In genomic region chr2:136056077-136056688, GRCh38 we compare ENCODE assay signal across 13 cellular contexts.
DNase-seq lines count a peak whose midpoint lies in the region; ATAC-seq and TF ChIP-seq lines count a peak whose summit lies in the region.
"Had no signal": no experiment of that assay in that cellular context is flagged by ENCODE, and none has a peak within 500 bp of the region (broad histone marks: within the 10 kb centered on the region; RNA-seq: fewer than 3 reads in every experiment).

No MANE protein-coding gene starts in this region.

- no peak for DNase-seq in CD4-positive, alpha-beta memory T cell
- DNase-seq in activated CD4-positive, alpha-beta T cell treated with anti-CD3 and anti-CD28 coated beads, Interleukin-2, amount 10 ng/mL, durations not matched to agents 7 days and 5 days, result no peak
- DNase-seq in lower lobe of right lung (no peak), Ammon's horn (ENCODE audit: low spot score) (no peak), A172 (ENCODE audit: low spot score) (no peak), hepatocyte (ENCODE audit: low spot score) (no peak)
- DNase-seq: dermis blood vessel endothelial cell, NCI-H1436 treated with DMSO at 0.1 percent for 48 hours, SIG-M5, thyroid gland had no signal

- no peaks in the 10 kb centered on the region for H3K79me2 ChIP-seq in hepatocyte

- TF ChIP-seq CTCF in lower lobe of right lung (IDR thresholded peaks at IDR 0.05), result no peak
- no peak for TF ChIP-seq CTCF in hepatocyte (IDR thresholded peaks at IDR 0.05; ENCODE audit: poor library complexity)

- no peak overlapping the region for H2AFZ ChIP-seq in hepatocyte

- intact Hi-C loops in CD4-positive, alpha-beta memory T cell (cut with micrococcal nuclease), result loop anchor here (2.0 kb wide), 2 partner anchors 61 to 71 kb away; partner anchors contain the start of gene DARS1
- intact Hi-C loops in lower lobe of right lung (cut with DNase I), result no loop called here

- no peaks in the 10 kb centered on the region for H3K36me3 Mint-ChIP-seq in CD4-positive, alpha-beta memory T cell
- peaks cover 6% of the 10 kb centered on the region for H3K36me3 Mint-ChIP-seq in activated CD4-positive, alpha-beta T cell treated with anti-CD3 and anti-CD28 coated beads, Interleukin-2, amount 10 ng/mL, durations not matched to agents 7 days and 5 days (ENCODE audit: low read depth)
- H3K36me3 Mint-ChIP-seq: CD14-positive monocyte had no signal

- no peaks in the 10 kb centered on the region for H3K27me3 Mint-ChIP-seq in CD4-positive, alpha-beta memory T cell
- H3K27me3 Mint-ChIP-seq in activated CD4-positive, alpha-beta T cell treated with anti-CD3 and anti-CD28 coated beads, Interleukin-2, amount 10 ng/mL, durations not matched to agents 7 days and 5 days, result no peaks in the 10 kb centered on the region

- H3K4me1 Mint-ChIP-seq in CD4-positive, alpha-beta memory T cell, result peaks cover 59 to 84% (median 70%) of the 10 kb centered on the region in 4 donors
- peaks cover 76% of the 10 kb centered on the region for H3K4me1 Mint-ChIP-seq in activated CD4-positive, alpha-beta T cell treated with anti-CD3 and anti-CD28 coated beads, Interleukin-2, amount 10 ng/mL, durations not matched to agents 7 days and 5 days

- POLR2A ChIA-PET in CD4-positive, alpha-beta memory T cell (lab: Charles Lee; ENCODE audit: partially characterized antibody), result interaction anchor here (0.8 to 2.4 kb wide), 10 partner anchors 9 to 180 kb away, joined by 3 to 8 read pairs (median 3); partner anchors contain the start of genes CXCR4, DARS1 and MCM6
- POLR2A ChIA-PET in activated CD4-positive, alpha-beta T cell treated with anti-CD3 and anti-CD28 coated beads, Interleukin-2, amount 10 ng/mL, durations not matched to agents 7 days and 5 days (lab: Charles Lee), result interaction anchor here (1.2 to 1.3 kb wide), 2 partner anchors 61 to 142 kb away, joined by 3 to 6 read pairs; no protein-coding TSS in a partner anchor

- peak overlapping the region; percentile 24 for H3K27ac ChIP-seq in CD4-positive, alpha-beta memory T cell (ENCODE audit: low read depth, low read length)
- H3K27ac ChIP-seq in lower lobe of right lung (no peak overlapping the region), hepatocyte (no peak overlapping the region)
- H3K27ac ChIP-seq: thyroid gland had no signal

- H3K9me3 ChIP-seq in CD4-positive, alpha-beta memory T cell (ENCODE audit: control insufficient read depth in 1 of 2, low read length in 2 of 2), result no peaks in the 10 kb centered on the region
- no peaks in the 10 kb centered on the region for H3K9me3 ChIP-seq in lower lobe of right lung
- no peaks in the 10 kb centered on the region for H3K9me3 ChIP-seq in hepatocyte (ENCODE audit: low read depth)
- H3K9me3 ChIP-seq: thyroid gland had no signal

- H4K20me1 ChIP-seq in hepatocyte (ENCODE audit: insufficient read depth, poor library complexity, severe bottlenecking), result no peaks in the 10 kb centered on the region

- no peaks in the 10 kb centered on the region for H3K27me3 ChIP-seq in CD4-positive, alpha-beta memory T cell (ENCODE audit: insufficient read depth, low read length)
- no peaks in the 10 kb centered on the region for H3K27me3 ChIP-seq in lower lobe of right lung (ENCODE audit: low read depth)
- H3K27me3 ChIP-seq in hepatocyte, result no peaks in the 10 kb centered on the region
- H3K27me3 ChIP-seq: thyroid gland had no signal

- H3K9me3 Mint-ChIP-seq in CD4-positive, alpha-beta memory T cell, result peaks cover 0 to 2% (median 0%) of the 10 kb centered on the region in 8 donors
- H3K9me3 Mint-ChIP-seq in activated CD4-positive, alpha-beta T cell treated with anti-CD3 and anti-CD28 coated beads, Interleukin-2, amount 10 ng/mL, durations not matched to agents 7 days and 5 days, result peaks cover 9% of the 10 kb centered on the region

- H3K36me3 ChIP-seq in CD4-positive, alpha-beta memory T cell (ENCODE audit: insufficient read depth, low read length), result no peaks in the 10 kb centered on the region
- H3K36me3 ChIP-seq in lower lobe of right lung (no peaks in the 10 kb centered on the region), hepatocyte (replicated peaks; ENCODE audit: insufficient read depth, low read depth) (no peaks in the 10 kb centered on the region)
- H3K36me3 ChIP-seq: thyroid gland had no signal

- H3K4me2 ChIP-seq in hepatocyte, result no peak overlapping the region

- no peak overlapping the region for H3K4me3 ChIP-seq in CD4-positive, alpha-beta memory T cell (ENCODE audit: low read length in 2 of 2)
- H3K4me3 ChIP-seq in lower lobe of right lung (no peak overlapping the region), hepatocyte (no peak overlapping the region)
- H3K4me3 ChIP-seq: thyroid gland had no signal

- no peaks in the 10 kb centered on the region for H3K9me2 ChIP-seq in hepatocyte (replicated peaks; ENCODE audit: insufficient read depth)

- peak overlapping the region; percentile 54 to 92 (median 79) for H3K27ac Mint-ChIP-seq in CD4-positive, alpha-beta memory T cell
- H3K27ac Mint-ChIP-seq in activated CD4-positive, alpha-beta T cell treated with anti-CD3 and anti-CD28 coated beads, Interleukin-2, amount 10 ng/mL, durations not matched to agents 7 days and 5 days, result peak overlapping the region; percentile 81

- H3K4me3 Mint-ChIP-seq in CD4-positive, alpha-beta memory T cell, result peak overlapping the region in 6 of 8 donors; percentile 2 to 73 (median 30)
- H3K4me3 Mint-ChIP-seq in activated CD4-positive, alpha-beta T cell treated with anti-CD3 and anti-CD28 coated beads, Interleukin-2, amount 10 ng/mL, durations not matched to agents 7 days and 5 days, result peak overlapping the region; percentile 17
- H3K4me3 Mint-ChIP-seq: CD14-positive monocyte had no signal

- ATAC-seq in GM18909 (IDR thresholded peaks at IDR 0.05; ENCODE audit: poor library complexity, unreplicated experiment) (peak; percentile 39), HG03097 (IDR thresholded peaks at IDR 0.05; ENCODE audit: low FRiP score, unreplicated experiment) (peak; percentile 23), lower lobe of right lung (no peak)

- WGBS in hepatocyte (ENCODE audit: low lambda C conversion rate, missing lambda C conversion rate), result 52% methylated on average over 5 of the region's 5 CpGs

- CTCF ChIA-PET in CD4-positive, alpha-beta memory T cell (lab: Charles Lee; ENCODE audit: partially characterized antibody), result interaction anchor here (0.6 to 2.1 kb wide), 6 partner anchors 7 to 73 kb away, joined by 3 to 7 read pairs (median 3); no protein-coding TSS in a partner anchor
- CTCF ChIA-PET in activated CD4-positive, alpha-beta T cell treated with anti-CD3 and anti-CD28 coated beads, Interleukin-2, amount 10 ng/mL, durations not matched to agents 7 days and 5 days (lab: Charles Lee), result interaction anchor here (0.8 to 1.3 kb wide), 4 partner anchors 9 to 329 kb away, joined by 3 to 5 read pairs (median 4); no protein-coding TSS in a partner anchor

- peaks cover 81% of the 10 kb centered on the region for H3K4me1 ChIP-seq in CD4-positive, alpha-beta memory T cell (ENCODE audit: insufficient read depth, low read length)
- H3K4me1 ChIP-seq in lower lobe of right lung (no peaks in the 10 kb centered on the region), hepatocyte (ENCODE audit: insufficient read depth) (peaks cover 3% of the 10 kb centered on the region)
- H3K4me1 ChIP-seq: thyroid gland had no signal

Comparison
In these comparisons a context has a peak if more than half of its experiments do, and no peak if none do; other contexts are left out.
1. ATAC-seq: peak in GM18909 (single experiment) and HG03097 (single experiment); none in lower lobe of right lung (0 of 2).